Comparison of ENCODE assay signal across 19 cellular contexts in the genomic region with DNA sequence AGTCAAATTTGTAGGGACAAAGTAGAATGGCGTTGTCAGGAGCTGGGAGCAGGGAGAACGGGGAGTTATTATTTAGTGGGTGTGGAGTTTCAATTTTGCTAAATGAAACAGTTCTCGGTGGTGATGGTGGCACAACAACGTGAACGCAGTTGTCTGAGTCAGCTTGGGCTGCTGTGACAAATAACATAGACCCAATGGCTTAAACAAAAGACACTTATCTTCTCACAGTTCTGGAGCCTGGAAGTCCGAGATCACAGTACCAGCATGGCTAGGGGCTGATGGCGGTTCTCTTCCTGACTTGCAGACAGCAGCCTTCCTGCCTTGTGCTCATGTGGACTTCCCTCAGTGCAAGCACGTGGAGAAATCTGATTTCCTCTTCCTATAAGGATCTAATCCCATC.
A peak's percentile ranks its signal among the peaks of the same experiment; 100 is the strongest.
DNase-seq lines count a peak whose midpoint lies in the region; ATAC-seq and TF ChIP-seq lines count a peak whose summit lies in the region.
"Had no signal": no experiment of that assay in that cellular context is flagged by ENCODE, and none has a peak within 500 bp of the region (broad histone marks: within the 10 kb centered on the region; RNA-seq: fewer than 3 reads in every experiment).

No MANE protein-coding gene starts in this region.

- peak in 1 of 2 donors; percentile 36 for DNase-seq in activated naive CD4-positive, alpha-beta T cell treated with anti-CD3 and anti-CD28 coated beads, Interleukin-2, amount 50 U/mL, for 72 hours (ENCODE audit: low spot score in 2 of 2)
- DNase-seq in activated naive CD4-positive, alpha-beta T cell (lab: John Stamatoyannopoulos, UW) = no peak
- DNase-seq in stimulated activated CD4-positive, alpha-beta T cell treated with anti-CD3 and anti-CD28 coated beads, Interleukin-4, amount 100 ng/mL, for 48 hours (ENCODE audit: low read depth in 2 of 2) = peak; percentile 17 to 30
- DNase-seq in endodermal cell (no peak), dermis blood vessel endothelial cell (no peak), NCI-H2029 treated with DMSO at 0.1 percent for 48 hours (lab: John Stamatoyannopoulos, UW) (no peak)
- DNase-seq: gastrocnemius medialis, NCI-H524, SHP77 treated with DMSO at 0.1 percent for 48 hours, stomach, T-cell had no signal

- no peak overlapping the region for H3K9ac ChIP-seq in endodermal cell (ENCODE audit: extremely low read depth, low read length, poor library complexity, severe bottlenecking)

- no peaks in the 10 kb centered on the region for H3K27me3 Mint-ChIP-seq in T-helper 1 cell treated with Interleukin-12 subunit alpha and Interleukin-12 subunit beta and Interleukin-4 antibody, amounts not matched to agents 30 μg/mL and 1 μg/mL, for 36 hours (ENCODE audit: low read depth)
- no peaks in the 10 kb centered on the region for H3K27me3 Mint-ChIP-seq in activated naive CD8-positive, alpha-beta T cell
- no peaks in the 10 kb centered on the region for H3K27me3 Mint-ChIP-seq in endodermal cell (ENCODE audit: insufficient read depth)
- H3K27me3 Mint-ChIP-seq: progenitor cell of endocrine pancreas, type B pancreatic cell had no signal

- H3K4me3 Mint-ChIP-seq in T-helper 1 cell treated with Interleukin-12 subunit alpha and Interleukin-12 subunit beta and Interleukin-4 antibody, amounts not matched to agents 30 μg/mL and 1 μg/mL, for 36 hours = peak overlapping the region; percentile 8
- no peak overlapping the region for H3K4me3 Mint-ChIP-seq in activated naive CD8-positive, alpha-beta T cell
- H3K4me3 Mint-ChIP-seq in endodermal cell = no peak overlapping the region
- H3K4me3 Mint-ChIP-seq: mesothelial cell of epicardium, T-cell, type B pancreatic cell had no signal

- no peak for TF ChIP-seq CTCF in endodermal cell (conservative IDR thresholded peaks at IDR 0.05)

- H3K27ac Mint-ChIP-seq in activated naive CD4-positive, alpha-beta T cell treated with anti-CD3 and anti-CD28 coated beads, Interleukin-2, amount 50 U/mL, for 72 hours = peak overlapping the region; percentile 36 to 78
- H3K27ac Mint-ChIP-seq in T-helper 1 cell treated with Interleukin-12 subunit alpha and Interleukin-12 subunit beta and Interleukin-4 antibody, amounts not matched to agents 30 μg/mL and 1 μg/mL, for 36 hours = peak overlapping the region; percentile 76
- H3K27ac Mint-ChIP-seq in activated naive CD8-positive, alpha-beta T cell = peak overlapping the region; percentile 7
- H3K27ac Mint-ChIP-seq in endodermal cell = no peak overlapping the region
- H3K27ac Mint-ChIP-seq: progenitor cell of endocrine pancreas, T-cell, type B pancreatic cell had no signal

- no peak overlapping the region for H3K27ac ChIP-seq in endodermal cell (ENCODE audit: low read depth, low read length)
- H3K27ac ChIP-seq: gastrocnemius medialis, skin epidermis, stomach, VCaP had no signal

- peaks cover 48% of the 10 kb centered on the region for H3K4me1 Mint-ChIP-seq in T-helper 1 cell treated with Interleukin-12 subunit alpha and Interleukin-12 subunit beta and Interleukin-4 antibody, amounts not matched to agents 30 μg/mL and 1 μg/mL, for 36 hours (ENCODE audit: low read depth)
- H3K4me1 Mint-ChIP-seq in activated naive CD8-positive, alpha-beta T cell (ENCODE audit: low read depth) = peaks cover 24% of the 10 kb centered on the region
- H3K4me1 Mint-ChIP-seq in endodermal cell = no peaks in the 10 kb centered on the region

- peaks cover 22 to 53% of the 10 kb centered on the region in 2 donors for H3K36me3 Mint-ChIP-seq in activated naive CD4-positive, alpha-beta T cell treated with anti-CD3 and anti-CD28 coated beads, Interleukin-2, amount 50 U/mL, for 72 hours
- peaks cover 28% of the 10 kb centered on the region for H3K36me3 Mint-ChIP-seq in T-helper 1 cell treated with Interleukin-12 subunit alpha and Interleukin-12 subunit beta and Interleukin-4 antibody, amounts not matched to agents 30 μg/mL and 1 μg/mL, for 36 hours (ENCODE audit: low read depth)
- H3K36me3 Mint-ChIP-seq in activated naive CD8-positive, alpha-beta T cell = peaks cover 16% of the 10 kb centered on the region
- H3K36me3 Mint-ChIP-seq in endodermal cell (ENCODE audit: low read depth) = peaks cover 2% of the 10 kb centered on the region

- peak; percentile 71 to 73 for ATAC-seq in activated naive CD4-positive, alpha-beta T cell treated with anti-CD3 and anti-CD28 coated beads, Interleukin-2, amount 50 U/mL, for 72 hours
- ATAC-seq: esophagus mucosa, gastrocnemius medialis, T-cell had no signal

- H3K9me3 Mint-ChIP-seq in activated naive CD4-positive, alpha-beta T cell treated with anti-CD3 and anti-CD28 coated beads, Interleukin-2, amount 50 U/mL, for 72 hours = peaks cover 15 to 31% of the 10 kb centered on the region in 2 donors
- H3K9me3 Mint-ChIP-seq in T-helper 1 cell treated with Interleukin-12 subunit alpha and Interleukin-12 subunit beta and Interleukin-4 antibody, amounts not matched to agents 30 μg/mL and 1 μg/mL, for 36 hours = peaks cover 31% of the 10 kb centered on the region
- peaks cover 15% of the 10 kb centered on the region for H3K9me3 Mint-ChIP-seq in activated naive CD8-positive, alpha-beta T cell (ENCODE audit: low read depth)
- H3K9me3 Mint-ChIP-seq in endodermal cell = peaks cover 29% of the 10 kb centered on the region

- 94 to 96% methylated on average over 8 of the region's 8 CpGs for WGBS in endodermal cell (ENCODE audit: insufficient coverage in 1 of 2, insufficient read length in 1 of 2), 2 experiments

- H3K4me1 ChIP-seq in endodermal cell (ENCODE audit: control insufficient read depth, insufficient read depth, low read length) = no peaks in the 10 kb centered on the region

- no peaks in the 10 kb centered on the region for H3K36me3 ChIP-seq in endodermal cell (ENCODE audit: control insufficient read depth, insufficient read depth, low read length)
- H3K36me3 ChIP-seq: gastrocnemius medialis, stomach had no signal

- H3K4me3 ChIP-seq in endodermal cell (ENCODE audit: low read length) = no peak overlapping the region
- H3K4me3 ChIP-seq: gastrocnemius medialis, skin epidermis, stomach had no signal

- H3K27me3 ChIP-seq in endodermal cell (ENCODE audit: control insufficient read depth, insufficient read depth, low read length, poor library complexity, severe bottlenecking) = no peaks in the 10 kb centered on the region
- H3K27me3 ChIP-seq: gastrocnemius medialis, stomach had no signal

- peaks cover 25% of the 10 kb centered on the region for H3K9me3 ChIP-seq in endodermal cell (ENCODE audit: control insufficient read depth, low read length)

Comparison
In these comparisons a context has a peak if more than half of its experiments do, and no peak if none do; other contexts are left out.
1. DNase-seq: peak in stimulated activated CD4-positive, alpha-beta T cell treated with anti-CD3 and anti-CD28 coated beads, Interleukin-4, amount 100 ng/mL, for 48 hours (2 of 2); none in activated naive CD4-positive, alpha-beta T cell (0 of 4), endodermal cell (single experiment), dermis blood vessel endothelial cell (single experiment) and NCI-H2029 treated with DMSO at 0.1 percent for 48 hours (single experiment).